ENCODE assay signal across 12 cellular contexts in the genomic region with DNA sequence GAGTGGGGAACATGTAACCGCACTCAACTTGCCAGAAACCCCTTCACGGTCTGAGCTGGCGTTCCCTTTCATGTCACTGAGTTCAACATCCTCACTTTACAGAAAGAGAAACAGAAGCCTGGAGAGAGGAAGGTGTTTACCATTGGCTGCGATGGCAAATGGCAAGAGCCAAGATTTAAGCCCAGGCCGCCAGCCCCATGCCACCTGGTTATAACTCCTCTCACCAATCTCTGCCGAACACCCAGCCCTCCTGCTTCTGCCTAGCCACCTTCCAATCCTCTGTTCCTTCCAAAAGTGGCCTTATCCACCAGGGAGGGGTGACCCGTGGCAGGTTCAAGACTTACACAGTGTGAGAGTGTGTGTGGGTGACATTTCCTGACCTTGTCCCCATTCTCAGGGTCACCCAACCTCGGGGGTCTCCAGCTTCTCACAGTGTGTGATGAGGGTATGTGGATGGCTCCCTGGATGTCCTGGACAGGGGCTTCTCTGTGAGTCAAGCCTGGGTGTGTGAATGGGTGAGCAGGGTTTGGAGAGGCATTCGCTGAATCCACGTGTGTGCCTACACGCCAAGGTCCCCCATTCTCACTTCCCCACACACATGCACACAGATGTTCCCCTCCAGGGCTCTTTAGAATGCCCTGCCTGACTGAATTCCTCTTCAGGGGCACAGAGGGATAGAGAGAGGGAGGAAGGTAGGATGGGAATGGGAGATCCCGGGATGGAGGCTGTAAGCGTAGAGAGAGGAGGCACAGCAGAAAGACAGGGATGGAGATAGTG. TPM values are rescaled to one million over a fixed set of nuclear protein-coding genes. Genes with fewer than 3 reads are reported as not detected.
DNase-seq lines count a peak whose midpoint lies in the region; ATAC-seq and TF ChIP-seq lines count a peak whose summit lies in the region.
"Had no signal": no experiment of that assay in that cellular context is flagged by ENCODE, and none has a peak within 500 bp of the region (broad histone marks: within the 10 kb centered on the region; RNA-seq: fewer than 3 reads in every experiment).

No MANE protein-coding gene starts in this region.

- H3K27ac ChIP-seq in CD4-positive, alpha-beta memory T cell (ENCODE audit: low read depth, low read length): no peak overlapping the region
- H3K27ac ChIP-seq in HUES6 (ENCODE audit: low read depth, low read length): no peak overlapping the region

- no peaks in the 10 kb centered on the region for H3K36me3 ChIP-seq in CD4-positive, alpha-beta memory T cell (ENCODE audit: insufficient read depth, low read length)
- H3K36me3 ChIP-seq in HUES6 (ENCODE audit: control insufficient read depth, insufficient read depth, low read length): no peaks in the 10 kb centered on the region

- peaks cover 13% of the 10 kb centered on the region for H3K27me3 ChIP-seq in CD4-positive, alpha-beta memory T cell (ENCODE audit: insufficient read depth, low read length)
- peaks cover 66% of the 10 kb centered on the region for H3K27me3 ChIP-seq in HUES6 (ENCODE audit: control insufficient read depth, insufficient read depth, low read length)

- H3K9ac ChIP-seq in HUES6 (ENCODE audit: low read length): no peak overlapping the region

- H3K27me3 Mint-ChIP-seq in CD4-positive, alpha-beta memory T cell: peaks cover 17 to 18% of the 10 kb centered on the region in 2 donors
- peaks cover 37 to 38% of the 10 kb centered on the region in 2 donors for H3K27me3 Mint-ChIP-seq in natural killer cell (ENCODE audit: low read depth in 2 of 2)

- H3K4me1 Mint-ChIP-seq in CD4-positive, alpha-beta memory T cell: peaks cover 8 to 17% (median 11%) of the 10 kb centered on the region in 4 donors
- H3K4me1 Mint-ChIP-seq in natural killer cell: peaks cover 8 to 19% of the 10 kb centered on the region in 2 donors

- intact Hi-C loops in CD4-positive, alpha-beta memory T cell (cut with micrococcal nuclease): no loop called here
- intact Hi-C loops in natural killer cell (cut with micrococcal nuclease): no loop called here

- peaks cover 10% of the 10 kb centered on the region for H3K4me1 ChIP-seq in CD4-positive, alpha-beta memory T cell (ENCODE audit: insufficient read depth, low read length)
- peaks cover 22% of the 10 kb centered on the region for H3K4me1 ChIP-seq in HUES6 (ENCODE audit: control insufficient read depth, insufficient read depth, low read length)

- H3K9me3 ChIP-seq in CD4-positive, alpha-beta memory T cell (ENCODE audit: control insufficient read depth in 1 of 2, low read length in 2 of 2): no peaks in the 10 kb centered on the region
- no peaks in the 10 kb centered on the region for H3K9me3 ChIP-seq in HUES6 (ENCODE audit: control insufficient read depth, insufficient read depth, low read depth, low read length)

- H3K36me3 Mint-ChIP-seq in CD4-positive, alpha-beta memory T cell: no peaks in the 10 kb centered on the region
- H3K36me3 Mint-ChIP-seq in natural killer cell: no peaks in the 10 kb centered on the region

- H3K9me3 Mint-ChIP-seq in CD4-positive, alpha-beta memory T cell: no peaks in the 10 kb centered on the region
- H3K9me3 Mint-ChIP-seq in natural killer cell: no peaks in the 10 kb centered on the region

- POLR2A ChIA-PET in CD4-positive, alpha-beta memory T cell (lab: Charles Lee; ENCODE audit: partially characterized antibody): no interaction called here

- peak overlapping the region; percentile 66 to 87 (median 81) for H3K4me3 Mint-ChIP-seq in CD4-positive, alpha-beta memory T cell
- H3K4me3 Mint-ChIP-seq in natural killer cell: peak overlapping the region; percentile 89

- DNase-seq in CD4-positive, alpha-beta memory T cell: no peak
- DNase-seq in cerebellum (ENCODE audit: low spot score): peak; percentile 40
- no peak for DNase-seq in natural killer cell
- DNase-seq in NCI-H345 treated with DMSO at 0.1 percent for 48 hours (lab: John Stamatoyannopoulos, UW; ENCODE audit: unreplicated experiment): no peak
- DNase-seq in NCI-H187 treated with DMSO at 0.1 percent for 48 hours (lab: John Stamatoyannopoulos, UW): no peak
- no peak for DNase-seq in iPS-NIHi7 (ENCODE audit: extremely low spot score)
- DNase-seq in DMS153 (lab: John Stamatoyannopoulos, UW): no peak
- DNase-seq: activated gamma-delta T cell treated with Interleukin-2 at 50 U/mL for 16 hours; NCI-H2227 treated with DMSO at 0.1 percent for 48 hours; stimulated activated CD4-positive, alpha-beta T cell treated with anti-CD3 and anti-CD28 coated beads, Interleukin-2, amount 100 ng/mL, for 24 hours; SW 1271 had no signal

- no peak for TF ChIP-seq CTCF in natural killer cell (IDR thresholded peaks at IDR 0.05)

- CTCF ChIA-PET in CD4-positive, alpha-beta memory T cell (lab: Charles Lee; ENCODE audit: partially characterized antibody): interaction anchor here (1.3 kb wide), 1 partner anchor 30 kb away, joined by 4 read pairs; no protein-coding TSS in a partner anchor

- no peak for ATAC-seq in natural killer cell

- H3K27ac Mint-ChIP-seq in CD4-positive, alpha-beta memory T cell: peak overlapping the region in 5 of 7 donors; percentile 65 to 81 (median 76)
- H3K27ac Mint-ChIP-seq in natural killer cell: peak overlapping the region in 1 of 2 donors; percentile 77

- H3K4me3 ChIP-seq in CD4-positive, alpha-beta memory T cell (ENCODE audit: low read length in 2 of 2): no peak overlapping the region
- H3K4me3 ChIP-seq in HUES6 (ENCODE audit: low read depth, low read length): peak overlapping the region; percentile 77

RNA-seq across cellular contexts. Expression of a gene that starts 1.2 kb away (rescaled TPM):
- under 1 TPM; 0.33 to 0.49 TPM for total RNA-seq in CD4-positive, alpha-beta memory T cell
- under 1 TPM in 1 of 2 donors, not detected in 1; 0.18 TPM for polyA plus RNA-seq in CD4-positive, alpha-beta memory T cell
- total RNA-seq in cerebellum (43.0 TPM), natural killer cell (under 1 TPM in 2 of 3 donors, not detected in 1; 0.19 to 0.38 TPM)

RNA-seq across cellular contexts. Expression of a gene that starts 19.0 kb away (rescaled TPM):
- total RNA-seq in CD4-positive, alpha-beta memory T cell: 10 to 100 TPM; 27.7 to 28.2 TPM
- 10 to 100 TPM; 13.9 to 19.9 TPM for polyA plus RNA-seq in CD4-positive, alpha-beta memory T cell
- total RNA-seq in cerebellum (66.2 TPM), natural killer cell (10 to 100 TPM; 36.3 to 50.5 (median 37.6) TPM)

RNA-seq across cellular contexts. Expression of a gene that starts 26.5 kb away (rescaled TPM):
- total RNA-seq in CD4-positive, alpha-beta memory T cell: under 1 TPM; 0.83 to 0.99 TPM
- polyA plus RNA-seq in CD4-positive, alpha-beta memory T cell: under 1 TPM in 1 of 2 donors, not detected in 1; 0.10 TPM
- total RNA-seq in cerebellum (0.09 TPM), natural killer cell (under 1 TPM; 0.24 to 0.75 (median 0.50) TPM)

RNA-seq across cellular contexts. Expression of a gene that starts 31.6 kb away (rescaled TPM):
- total RNA-seq in CD4-positive, alpha-beta memory T cell: 1 to 10 TPM; 8.6 to 9.4 TPM
- polyA plus RNA-seq in CD4-positive, alpha-beta memory T cell: 1 to 10 TPM; 6.3 to 6.6 TPM
- total RNA-seq in cerebellum: 4.4 TPM
- 100 to 1,000 TPM in 1 of 3 donors, 10 to 100 TPM in 2; 44.5 to 141 (median 55.5) TPM for total RNA-seq in natural killer cell

RNA-seq across cellular contexts. Expression of a gene that starts 42.0 kb away (rescaled TPM):
- 10 to 100 TPM; 18.4 to 18.6 TPM for total RNA-seq in CD4-positive, alpha-beta memory T cell
- polyA plus RNA-seq in CD4-positive, alpha-beta memory T cell: 10 to 100 TPM in 1 of 2 donors, 1 to 10 TPM in 1; 8.4 to 13.0 TPM
- total RNA-seq in cerebellum: 7.1 TPM
- 10 to 100 TPM in 1 of 3 donors, 1 to 10 TPM in 2; 4.0 to 10.4 (median 5.8) TPM for total RNA-seq in natural killer cell

Comparison
In these comparisons a context has a peak if more than half of its experiments do, and no peak if none do; other contexts are left out.
1. RNA of a gene that starts 1.2 kb away (total RNA-seq): 43.0 TPM in cerebellum (single experiment); 0.33 to 0.49 TPM in CD4-positive, alpha-beta memory T cell and 0.19 to 0.38 TPM in natural killer cell; every median in the first group is over 10 times any median in the second.